16 cellular contexts compared by ENCODE assay signal in genomic region chr17:57433396-57433944, GRCh38.
A peak's percentile ranks its signal among the peaks of the same experiment; 100 is the strongest.
DNase-seq lines count a peak whose midpoint lies in the region; ATAC-seq and TF ChIP-seq lines count a peak whose summit lies in the region.
"Had no signal": no experiment of that assay in that cellular context is flagged by ENCODE, and none has a peak within 500 bp of the region (broad histone marks: within the 10 kb centered on the region; RNA-seq: fewer than 3 reads in every experiment).

No MANE protein-coding gene starts in this region.

- no peak overlapping the region for H3K27ac Mint-ChIP-seq in activated B cell treated with CpG ODN at 0.5 μM for 24 hours
- no peak overlapping the region for H3K27ac Mint-ChIP-seq in immature natural killer cell
- H3K27ac Mint-ChIP-seq: B cell, HFFc6 had no signal

- H3K9me3 Mint-ChIP-seq in activated B cell treated with CpG ODN at 0.5 μM for 24 hours, result no peaks in the 10 kb centered on the region
- H3K9me3 Mint-ChIP-seq in immature natural killer cell, result no peaks in the 10 kb centered on the region
- H3K9me3 Mint-ChIP-seq: HFFc6 had no signal

- DNase-seq in Right ventricle myocardium inferior (ENCODE audit: missing footprints), result peak; percentile 37
- no peak for DNase-seq in left cardiac atrium
- no peak for DNase-seq in activated B cell treated with CpG ODN at 0.5 μM for 24 hours
- DNase-seq in mesendoderm, result peak; percentile 67
- no peak for DNase-seq in retinal pigment epithelial cell (ENCODE audit: low read depth)
- no peak for DNase-seq in activated CD8-positive, alpha-beta memory T cell treated with anti-CD3 and anti-CD28 coated beads, Interleukin-2, amount 50 U/mL, for 4 hours
- DNase-seq in immature natural killer cell, result no peak
- DNase-seq: CD4-positive, alpha-beta memory T cell; HFFc6; MG63; NCI-H1092; NCI-H510A treated with DMSO at 0.1 percent for 48 hours had no signal

- H3K4me2 ChIP-seq in mesendoderm (ENCODE audit: low read length), result no peak overlapping the region

- intact Hi-C loops in Right ventricle myocardium inferior (cut with DNase I), result no loop called here
- intact Hi-C loops in left cardiac atrium (cut with DNase I), result no loop called here
- intact Hi-C loops in activated B cell treated with CpG ODN at 0.5 μM for 24 hours (cut with micrococcal nuclease), result no loop called here

- H2BK5ac ChIP-seq in mesendoderm (ENCODE audit: low read length), result no peak overlapping the region

- no peak overlapping the region for H4K5ac ChIP-seq in mesendoderm (ENCODE audit: low read length)

- no peaks in the 10 kb centered on the region for H3K4me1 ChIP-seq in mesendoderm (ENCODE audit: control insufficient read depth, low read depth, low read length)

- H3K36me3 ChIP-seq in mesendoderm (ENCODE audit: control insufficient read depth, insufficient read depth, low read length), result no peaks in the 10 kb centered on the region
- H3K36me3 ChIP-seq: MG63 had no signal

- no peak overlapping the region for H3K4me3 Mint-ChIP-seq in activated B cell treated with CpG ODN at 0.5 μM for 24 hours
- H3K4me3 Mint-ChIP-seq in immature natural killer cell, result no peak overlapping the region
- H3K4me3 Mint-ChIP-seq: B cell; CD4-positive, alpha-beta memory T cell; HFFc6 had no signal

- H3K79me1 ChIP-seq in mesendoderm (ENCODE audit: low read length), result peaks cover 2% of the 10 kb centered on the region

- no CpG with 5 or more reads among the region's 11 CpGs for WGBS in mesendoderm (ENCODE audit: extremely low coverage, insufficient coverage, low lambda C conversion rate)

- no peak overlapping the region for H2BK120ac ChIP-seq in mesendoderm (ENCODE audit: low read depth, low read length)

- POLR2A ChIA-PET in activated B cell treated with CpG ODN at 0.5 μM for 24 hours (lab: Charles Lee), result no interaction called here

- H3K4ac ChIP-seq in mesendoderm (ENCODE audit: low read depth, low read length), result no peak overlapping the region

- H3K79me2 ChIP-seq in mesendoderm (ENCODE audit: control insufficient read depth, insufficient read depth, low read length), result no peaks in the 10 kb centered on the region

- no peaks in the 10 kb centered on the region for H3K27me3 ChIP-seq in mesendoderm (ENCODE audit: insufficient read depth, low read length, poor library complexity)
- H3K27me3 ChIP-seq: MG63 had no signal

- no peak overlapping the region for H3K9ac ChIP-seq in mesendoderm (ENCODE audit: low read length)

- H3K56ac ChIP-seq in mesendoderm (ENCODE audit: low read length), result no peak overlapping the region

- no peak for TF ChIP-seq CTCF in activated B cell treated with CpG ODN at 0.5 μM for 24 hours (IDR thresholded peaks at IDR 0.05)
- peak; percentile 8 for TF ChIP-seq CTCF in retinal pigment epithelial cell (conservative IDR thresholded peaks at IDR 0.05; ENCODE audit: low read depth, low read length)

- no peak overlapping the region for H3K23ac ChIP-seq in mesendoderm (ENCODE audit: low read length)

- H3K27me3 Mint-ChIP-seq in activated B cell treated with CpG ODN at 0.5 μM for 24 hours (no peaks in the 10 kb centered on the region), immature natural killer cell (ENCODE audit: low read depth in 3 of 3) (peaks cover 4 to 7% (median 6%) of the 10 kb centered on the region in 3 donors)
- H3K27me3 Mint-ChIP-seq: B cell; CD4-positive, alpha-beta memory T cell had no signal

- H3K4me1 Mint-ChIP-seq in activated B cell treated with CpG ODN at 0.5 μM for 24 hours, result peaks cover 46% of the 10 kb centered on the region
- peaks cover 3 to 9% of the 10 kb centered on the region in 2 donors for H3K4me1 Mint-ChIP-seq in immature natural killer cell

- H3K36me3 Mint-ChIP-seq in activated B cell treated with CpG ODN at 0.5 μM for 24 hours (ENCODE audit: low read depth) (peaks cover 12% of the 10 kb centered on the region), immature natural killer cell (peaks cover 6 to 17% (median 6%) of the 10 kb centered on the region in 3 donors)

- no peak overlapping the region for H3K27ac ChIP-seq in mesendoderm (ENCODE audit: low read depth, low read length)
- H3K27ac ChIP-seq: 22Rv1 had no signal

- CTCF ChIA-PET in activated B cell treated with CpG ODN at 0.5 μM for 24 hours (lab: Charles Lee), result interaction anchor here (0.8 kb wide), 1 partner anchor 190 kb away, joined by 3 read pairs; no protein-coding TSS in a partner anchor

- H3K4me3 ChIP-seq in mesendoderm (ENCODE audit: low read length), result no peak overlapping the region
- H3K4me3 ChIP-seq in retinal pigment epithelial cell (ENCODE audit: low read length), result no peak overlapping the region
- H3K4me3 ChIP-seq: K562, MG63 had no signal

- H2AK5ac ChIP-seq in mesendoderm (ENCODE audit: low read length), result no peak overlapping the region

- H2BK15ac ChIP-seq in mesendoderm (replicated peaks; ENCODE audit: low read depth), result no peak overlapping the region

- H3K18ac ChIP-seq in mesendoderm (ENCODE audit: low read length), result no peak overlapping the region

- ATAC-seq in Right ventricle myocardium inferior (no peak), left cardiac atrium (no peak), activated B cell treated with CpG ODN at 0.5 μM for 24 hours (ENCODE audit: low read depth) (peak; percentile 21), GM21515 (IDR thresholded peaks at IDR 0.05; ENCODE audit: unreplicated experiment) (no peak)

- H4K8ac ChIP-seq in mesendoderm (ENCODE audit: low read depth, low read length), result no peak overlapping the region

Comparison
In these comparisons a context has a peak if more than half of its experiments do, and no peak if none do; other contexts are left out.
1. DNase-seq: peak in Right ventricle myocardium inferior (single experiment) and mesendoderm (single experiment); none in left cardiac atrium (single experiment), activated B cell treated with CpG ODN at 0.5 μM for 24 hours (single experiment), retinal pigment epithelial cell (single experiment), activated CD8-positive, alpha-beta memory T cell treated with anti-CD3 and anti-CD28 coated beads, Interleukin-2, amount 50 U/mL, for 4 hours (single experiment) and immature natural killer cell (0 of 3).